In the genomic region with DNA sequence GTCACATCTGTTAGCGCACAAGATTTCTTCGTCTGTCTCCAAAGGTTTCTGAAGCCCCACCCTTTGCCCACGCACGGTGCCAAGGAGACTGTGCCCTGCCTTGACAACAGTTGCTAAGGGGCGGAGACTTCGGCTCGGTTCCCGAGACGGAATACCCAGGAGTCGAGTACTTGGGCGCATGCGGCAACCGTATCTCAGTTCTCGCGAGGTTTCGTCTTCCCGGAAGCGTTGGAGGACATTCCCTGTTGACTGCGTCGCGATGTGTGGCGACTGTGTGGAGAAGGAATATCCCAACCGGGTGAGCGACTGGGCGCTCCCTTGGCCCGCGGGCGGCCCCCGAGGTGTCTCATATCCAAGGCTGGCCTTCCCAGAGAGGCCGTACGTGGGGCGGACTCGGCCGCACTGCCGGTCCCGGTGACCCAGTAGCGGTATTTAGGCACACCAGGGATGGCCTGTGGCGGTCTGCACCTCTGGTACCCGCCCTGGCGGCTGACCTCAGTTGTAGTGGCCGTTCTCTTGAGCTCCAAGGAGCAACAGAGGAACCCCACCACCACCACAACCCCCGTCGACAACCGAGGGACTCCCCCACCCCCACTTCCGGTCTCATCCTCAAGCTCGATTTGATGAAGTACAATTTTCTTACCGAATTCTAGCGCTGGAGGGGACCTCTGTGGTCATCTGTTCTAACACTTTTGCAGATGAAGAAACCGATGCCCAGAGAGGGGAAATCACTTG, we compare ENCODE assay signal across 1 cellular context.
TF ChIP-seq lines count a peak whose summit lies in the region.

A gene (plus strand): TSS at position 219 of the 735 bp plus-strand sequence. CDS start 41 bp downstream, at position 260.

TF ChIP-seq in HEK293, 187 proteins besides CTCF, POLR2A, EP300 and RAD21 (continued from another document):
- TF ChIP-seq, protein P1, sequence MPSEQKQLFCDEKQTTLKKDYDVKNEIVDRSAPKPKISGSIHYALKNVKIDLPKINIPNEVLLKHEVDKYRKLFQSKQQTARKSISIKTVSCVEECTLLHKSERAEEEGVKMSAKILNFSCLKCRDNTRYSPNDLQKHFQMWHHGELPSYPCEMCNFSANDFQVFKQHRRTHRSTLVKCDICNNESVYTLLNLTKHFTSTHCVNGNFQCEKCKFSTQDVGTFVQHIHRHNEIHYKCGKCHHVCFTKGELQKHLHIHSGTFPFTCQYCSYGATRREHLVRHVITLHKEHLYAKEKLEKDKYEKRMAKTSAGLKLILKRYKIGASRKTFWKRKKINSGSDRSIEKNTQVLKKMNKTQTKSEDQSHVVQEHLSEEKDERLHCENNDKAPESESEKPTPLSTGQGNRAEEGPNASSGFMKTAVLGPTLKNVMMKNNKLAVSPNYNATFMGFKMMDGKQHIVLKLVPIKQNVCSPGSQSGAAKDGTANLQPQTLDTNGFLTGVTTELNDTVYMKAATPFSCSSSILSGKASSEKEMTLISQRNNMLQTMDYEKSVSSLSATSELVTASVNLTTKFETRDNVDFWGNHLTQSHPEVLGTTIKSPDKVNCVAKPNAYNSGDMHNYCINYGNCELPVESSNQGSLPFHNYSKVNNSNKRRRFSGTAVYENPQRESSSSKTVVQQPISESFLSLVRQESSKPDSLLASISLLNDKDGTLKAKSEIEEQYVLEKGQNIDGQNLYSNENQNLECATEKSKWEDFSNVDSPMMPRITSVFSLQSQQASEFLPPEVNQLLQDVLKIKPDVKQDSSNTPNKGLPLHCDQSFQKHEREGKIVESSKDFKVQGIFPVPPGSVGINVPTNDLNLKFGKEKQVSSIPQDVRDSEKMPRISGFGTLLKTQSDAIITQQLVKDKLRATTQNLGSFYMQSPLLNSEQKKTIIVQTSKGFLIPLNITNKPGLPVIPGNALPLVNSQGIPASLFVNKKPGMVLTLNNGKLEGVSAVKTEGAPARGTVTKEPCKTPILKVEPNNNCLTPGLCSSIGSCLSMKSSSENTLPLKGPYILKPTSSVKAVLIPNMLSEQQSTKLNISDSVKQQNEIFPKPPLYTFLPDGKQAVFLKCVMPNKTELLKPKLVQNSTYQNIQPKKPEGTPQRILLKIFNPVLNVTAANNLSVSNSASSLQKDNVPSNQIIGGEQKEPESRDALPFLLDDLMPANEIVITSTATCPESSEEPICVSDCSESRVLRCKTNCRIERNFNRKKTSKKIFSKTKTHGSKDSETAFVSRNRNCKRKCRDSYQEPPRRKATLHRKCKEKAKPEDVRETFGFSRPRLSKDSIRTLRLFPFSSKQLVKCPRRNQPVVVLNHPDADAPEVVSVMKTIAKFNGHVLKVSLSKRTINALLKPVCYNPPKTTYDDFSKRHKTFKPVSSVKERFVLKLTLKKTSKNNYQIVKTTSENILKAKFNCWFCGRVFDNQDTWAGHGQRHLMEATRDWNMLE (tag by site-specific recombination; conservative IDR thresholded peaks at IDR 0.05; ENCODE audit: low read depth), result no peak; the same call in 1 of the 2 replicates
- TF ChIP-seq HOXC10 (CRISPR knock-in tag; IDR thresholded peaks at IDR 0.05) (0 out of 2 replicates have a peak, but pooled peaks have one; percentile 70), ZNF37A (tag by site-specific recombination; IDR thresholded peaks at IDR 0.05) (no peak), ZNF16 (tag by site-specific recombination; IDR thresholded peaks at IDR 0.05; ENCODE audit: low read depth) (no peak), ZNF677 (tag by site-specific recombination; IDR thresholded peaks at IDR 0.05) (no peak), ZNF335 (tag by site-specific recombination; conservative IDR thresholded peaks at IDR 0.05) (peak; percentile 64), KLF10 (tag by site-specific recombination; IDR thresholded peaks at IDR 0.05) (no peak), ZNF426 (tag by site-specific recombination; IDR thresholded peaks at IDR 0.05) (no peak), OSR2 (tag by site-specific recombination; IDR thresholded peaks at IDR 0.05) (no peak), ZNF626 (tag by site-specific recombination; IDR thresholded peaks at IDR 0.05) (no peak), ZNF776 (tag by site-specific recombination; IDR thresholded peaks at IDR 0.05; ENCODE audit: borderline replicate concordance) (no peak), ZNF223 (tag by site-specific recombination; IDR thresholded peaks at IDR 0.05) (no peak), GLI4 (tag by site-specific recombination; IDR thresholded peaks at IDR 0.05) (no peak), ZEB2 (tag by site-specific recombination; IDR thresholded peaks at IDR 0.05) (no peak), IKZF3 (tag by site-specific recombination; IDR thresholded peaks at IDR 0.05) (peak; percentile 40; the same call in 1 of the 2 replicates), SCRT2 (tag by site-specific recombination; IDR thresholded peaks at IDR 0.05) (peak; percentile 73)
- TF ChIP-seq, protein P2, sequence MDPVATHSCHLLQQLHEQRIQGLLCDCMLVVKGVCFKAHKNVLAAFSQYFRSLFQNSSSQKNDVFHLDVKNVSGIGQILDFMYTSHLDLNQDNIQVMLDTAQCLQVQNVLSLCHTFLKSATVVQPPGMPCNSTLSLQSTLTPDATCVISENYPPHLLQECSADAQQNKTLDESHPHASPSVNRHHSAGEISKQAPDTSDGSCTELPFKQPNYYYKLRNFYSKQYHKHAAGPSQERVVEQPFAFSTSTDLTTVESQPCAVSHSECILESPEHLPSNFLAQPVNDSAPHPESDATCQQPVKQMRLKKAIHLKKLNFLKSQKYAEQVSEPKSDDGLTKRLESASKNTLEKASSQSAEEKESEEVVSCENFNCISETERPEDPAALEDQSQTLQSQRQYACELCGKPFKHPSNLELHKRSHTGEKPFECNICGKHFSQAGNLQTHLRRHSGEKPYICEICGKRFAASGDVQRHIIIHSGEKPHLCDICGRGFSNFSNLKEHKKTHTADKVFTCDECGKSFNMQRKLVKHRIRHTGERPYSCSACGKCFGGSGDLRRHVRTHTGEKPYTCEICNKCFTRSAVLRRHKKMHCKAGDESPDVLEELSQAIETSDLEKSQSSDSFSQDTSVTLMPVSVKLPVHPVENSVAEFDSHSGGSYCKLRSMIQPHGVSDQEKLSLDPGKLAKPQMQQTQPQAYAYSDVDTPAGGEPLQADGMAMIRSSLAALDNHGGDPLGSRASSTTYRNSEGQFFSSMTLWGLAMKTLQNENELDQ (tag by site-specific recombination; IDR thresholded peaks at IDR 0.05; ENCODE audit: low read depth), result no peak
- TF ChIP-seq, protein P3, sequence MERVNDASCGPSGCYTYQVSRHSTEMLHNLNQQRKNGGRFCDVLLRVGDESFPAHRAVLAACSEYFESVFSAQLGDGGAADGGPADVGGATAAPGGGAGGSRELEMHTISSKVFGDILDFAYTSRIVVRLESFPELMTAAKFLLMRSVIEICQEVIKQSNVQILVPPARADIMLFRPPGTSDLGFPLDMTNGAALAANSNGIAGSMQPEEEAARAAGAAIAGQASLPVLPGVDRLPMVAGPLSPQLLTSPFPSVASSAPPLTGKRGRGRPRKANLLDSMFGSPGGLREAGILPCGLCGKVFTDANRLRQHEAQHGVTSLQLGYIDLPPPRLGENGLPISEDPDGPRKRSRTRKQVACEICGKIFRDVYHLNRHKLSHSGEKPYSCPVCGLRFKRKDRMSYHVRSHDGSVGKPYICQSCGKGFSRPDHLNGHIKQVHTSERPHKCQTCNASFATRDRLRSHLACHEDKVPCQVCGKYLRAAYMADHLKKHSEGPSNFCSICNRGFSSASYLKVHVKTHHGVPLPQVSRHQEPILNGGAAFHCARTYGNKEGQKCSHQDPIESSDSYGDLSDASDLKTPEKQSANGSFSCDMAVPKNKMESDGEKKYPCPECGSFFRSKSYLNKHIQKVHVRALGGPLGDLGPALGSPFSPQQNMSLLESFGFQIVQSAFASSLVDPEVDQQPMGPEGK (tag by site-specific recombination; IDR thresholded peaks at IDR 0.05), result peak; percentile 40; the same call in 1 of the 2 replicates
